Comparison of ENCODE assay signal across 20 cellular contexts in genomic region chr10:43963793-43964425, GRCh38.
DNase-seq lines count a peak whose midpoint lies in the region; ATAC-seq and TF ChIP-seq lines count a peak whose summit lies in the region.
"Had no signal": no experiment of that assay in that cellular context is flagged by ENCODE, and none has a peak within 500 bp of the region (broad histone marks: within the 10 kb centered on the region; RNA-seq: fewer than 3 reads in every experiment).

No MANE protein-coding gene starts in this region.

- no peaks in the 10 kb centered on the region for H3K36me3 ChIP-seq in BLaER1 treated with 17β-estradiol and CSF1 and Interleukin-3, amounts not matched to agents 10 nM and 100 nM
- no peaks in the 10 kb centered on the region for H3K36me3 ChIP-seq in mesenchymal stem cell (ENCODE audit: control insufficient read depth in 1 of 2, insufficient read depth in 2 of 2, low read depth in 1 of 2, low read length in 2 of 2)
- H3K36me3 ChIP-seq in stomach, result no peaks in the 10 kb centered on the region
- H3K36me3 ChIP-seq: MG63 had no signal

- H3K4me3 ChIP-seq in BLaER1 treated with 17β-estradiol and CSF1 and Interleukin-3, amounts not matched to agents 10 nM and 100 nM, result no peak overlapping the region
- H3K4me3 ChIP-seq in mesenchymal stem cell (ENCODE audit: insufficient read depth in 1 of 2, low read depth in 1 of 2, low read length in 2 of 2), result no peak overlapping the region
- H3K4me3 ChIP-seq in stomach, result no peak overlapping the region
- H3K4me3 ChIP-seq: GM23248, MG63, smooth muscle cell had no signal

- no peaks in the 10 kb centered on the region for H3K36me3 Mint-ChIP-seq in activated T-helper 2 cell treated with anti-CD3 and anti-CD28 coated beads, Interferon-gamma antibody, Interleukin-2, Interleukin-4, amounts not matched to agents 10 μg/mL and 5 μg/mL and 100 μg/mL, durations not matched to agents 14 hours and 24 hours and 36 hours (ENCODE audit: low read depth)
- H3K36me3 Mint-ChIP-seq: CD8-positive, alpha-beta T cell; IgD-negative memory B cell; natural killer cell treated with Interleukin-12 subunit alpha and Interleukin-12 subunit beta and Interleukin-15 and Interleukin-18, amount 100 ng/mL, for 72 hours had no signal

- no peak overlapping the region for H3K23ac ChIP-seq in mesenchymal stem cell (ENCODE audit: low read length in 2 of 2)

- H2BK120ac ChIP-seq in mesenchymal stem cell (ENCODE audit: low read depth, low read length), result peak overlapping the region; percentile 51

- peak overlapping the region; percentile 24 to 71 for H2BK12ac ChIP-seq in mesenchymal stem cell (ENCODE audit: low read length in 2 of 2)

- no peaks in the 10 kb centered on the region for H3K9me3 Mint-ChIP-seq in activated T-helper 2 cell treated with anti-CD3 and anti-CD28 coated beads, Interferon-gamma antibody, Interleukin-2, Interleukin-4, amounts not matched to agents 10 μg/mL and 5 μg/mL and 100 μg/mL, durations not matched to agents 14 hours and 24 hours and 36 hours
- H3K9me3 Mint-ChIP-seq: CD8-positive, alpha-beta T cell; natural killer cell treated with Interleukin-12 subunit alpha and Interleukin-12 subunit beta and Interleukin-15 and Interleukin-18, amount 100 ng/mL, for 72 hours had no signal

- intact Hi-C loops in activated T-helper 2 cell treated with anti-CD3 and anti-CD28 coated beads, Interferon-gamma antibody, Interleukin-2, Interleukin-4, amounts not matched to agents 10 μg/mL and 5 μg/mL and 100 μg/mL, durations not matched to agents 14 hours and 24 hours and 36 hours (cut with micrococcal nuclease), result no loop called here
- intact Hi-C loops in stomach (cut with DNase I; ENCODE audit: low total_unique reads), result no loop called here

- peak; percentile 3 for DNase-seq in activated T-helper 2 cell treated with anti-CD3 and anti-CD28 coated beads, Interferon-gamma antibody, Interleukin-2, Interleukin-4, amounts not matched to agents 10 μg/mL and 5 μg/mL and 100 μg/mL, durations not matched to agents 14 hours and 24 hours and 36 hours (ENCODE audit: low spot score)
- DNase-seq in mesenchymal stem cell (peak; percentile 23), stomach (no peak)
- DNase-seq in stimulated activated CD4-positive, alpha-beta T cell treated with anti-CD3 and anti-CD28 coated beads, Interleukin-15, amount 100 ng/mL, for 24 hours, result no peak
- DNase-seq: GM23248, kidney glomerular epithelial cell, MG63, midbrain, NCI-H1694 treated with DMSO at 0.1 percent for 48 hours, NCI-H69 had no signal

- H3K27ac ChIP-seq in BLaER1 treated with 17β-estradiol and CSF1 and Interleukin-3, amounts not matched to agents 10 nM and 100 nM, result no peak overlapping the region
- H3K27ac ChIP-seq in mesenchymal stem cell (ENCODE audit: low read length, poor library complexity, severe bottlenecking), result no peak overlapping the region
- H3K27ac ChIP-seq in stomach, result peak overlapping the region in 3 of 5 donors; percentile 11 to 34 (median 19)
- H3K27ac ChIP-seq: epithelial cell of prostate, GM23248, HL-60 had no signal

- H2BK5ac ChIP-seq in mesenchymal stem cell (ENCODE audit: low read depth, low read length, poor library complexity, severe bottlenecking), result no peak overlapping the region

- peak overlapping the region in 1 of 2 experiments; percentile 2 for H3K14ac ChIP-seq in mesenchymal stem cell (ENCODE audit: low read length in 2 of 2)

- H3K4me3 Mint-ChIP-seq in activated T-helper 2 cell treated with anti-CD3 and anti-CD28 coated beads, Interferon-gamma antibody, Interleukin-2, Interleukin-4, amounts not matched to agents 10 μg/mL and 5 μg/mL and 100 μg/mL, durations not matched to agents 14 hours and 24 hours and 36 hours (ENCODE audit: low read depth), result no peak overlapping the region
- H3K4me3 Mint-ChIP-seq: CD8-positive, alpha-beta T cell; IgD-negative memory B cell; natural killer cell treated with Interleukin-12 subunit alpha and Interleukin-12 subunit beta and Interleukin-15 and Interleukin-18, amount 100 ng/mL, for 72 hours had no signal

- H3K4ac ChIP-seq in mesenchymal stem cell (ENCODE audit: low read depth in 1 of 2, low read length in 2 of 2), result peak overlapping the region in 1 of 2 experiments; percentile 47

- peaks cover 35 to 80% (median 57%) of the 10 kb centered on the region in 11 experiments for H3K27me3 ChIP-seq in BLaER1 treated with 17β-estradiol and CSF1 and Interleukin-3, amounts not matched to agents 10 nM and 100 nM
- H3K27me3 ChIP-seq in mesenchymal stem cell (ENCODE audit: control insufficient read depth in 1 of 2, insufficient read depth in 1 of 2, low read length in 2 of 2), result peaks cover 29 to 63% of the 10 kb centered on the region in 2 experiments
- no peaks in the 10 kb centered on the region for H3K27me3 ChIP-seq in stomach
- H3K27me3 ChIP-seq: MG63 had no signal

- no peak for TF ChIP-seq EP300 in stomach (IDR thresholded peaks at IDR 0.05)

- 89% methylated on average over 10 of the region's 10 CpGs for WGBS in mesenchymal stem cell
- WGBS in stomach, 5 donors, result 73 to 81% (median 77%) methylated on average over 10 of the region's 10 CpGs

- H3K9ac ChIP-seq in BLaER1 treated with 17β-estradiol and CSF1 and Interleukin-3, amounts not matched to agents 10 nM and 100 nM, result no peak overlapping the region
- no peak overlapping the region for H3K9ac ChIP-seq in mesenchymal stem cell (ENCODE audit: low read length)
- H3K9ac ChIP-seq: GM23248 had no signal

- TF ChIP-seq POLR2A in stomach (IDR thresholded peaks at IDR 0.05), result no peak

- peaks cover 3% of the 10 kb centered on the region for H3K4me1 Mint-ChIP-seq in activated T-helper 2 cell treated with anti-CD3 and anti-CD28 coated beads, Interferon-gamma antibody, Interleukin-2, Interleukin-4, amounts not matched to agents 10 μg/mL and 5 μg/mL and 100 μg/mL, durations not matched to agents 14 hours and 24 hours and 36 hours (ENCODE audit: low read depth)

- H3K79me1 ChIP-seq in mesenchymal stem cell (replicated peaks; ENCODE audit: low read length, poor library complexity, severe bottlenecking), result no peaks in the 10 kb centered on the region

- peaks cover 0 to 12% (median 0%) of the 10 kb centered on the region in 11 experiments; a peak in 4 of 22 replicates for H4K20me1 ChIP-seq in BLaER1 treated with 17β-estradiol and CSF1 and Interleukin-3, amounts not matched to agents 10 nM and 100 nM

- no peak overlapping the region for H2AFZ ChIP-seq in mesenchymal stem cell (ENCODE audit: low read depth, low read length)
- H2AFZ ChIP-seq: GM23248 had no signal

- H3K4me2 ChIP-seq in BLaER1 treated with 17β-estradiol and CSF1 and Interleukin-3, amounts not matched to agents 10 nM and 100 nM, result peak overlapping the region; percentile 64 to 90 (median 84)
- no peak overlapping the region for H3K4me2 ChIP-seq in mesenchymal stem cell (ENCODE audit: low read length, poor library complexity, severe bottlenecking)

- H3K4me1 ChIP-seq in BLaER1 treated with 17β-estradiol and CSF1 and Interleukin-3, amounts not matched to agents 10 nM and 100 nM, result peaks cover 26 to 38% (median 34%) of the 10 kb centered on the region in 10 experiments
- peaks cover 11% of the 10 kb centered on the region for H3K4me1 ChIP-seq in mesenchymal stem cell (ENCODE audit: control insufficient read depth, insufficient read depth, low read depth, low read length)
- H3K4me1 ChIP-seq in stomach, result peaks cover 3 to 44% (median 19%) of the 10 kb centered on the region in 4 donors

- H3K27me3 Mint-ChIP-seq in activated T-helper 2 cell treated with anti-CD3 and anti-CD28 coated beads, Interferon-gamma antibody, Interleukin-2, Interleukin-4, amounts not matched to agents 10 μg/mL and 5 μg/mL and 100 μg/mL, durations not matched to agents 14 hours and 24 hours and 36 hours (ENCODE audit: low read depth), result peaks cover 32% of the 10 kb centered on the region

- H4K8ac ChIP-seq in mesenchymal stem cell (ENCODE audit: low read length), result peak overlapping the region; percentile 57

- H3K18ac ChIP-seq in mesenchymal stem cell (ENCODE audit: low read depth in 1 of 2, low read length in 2 of 2), result peak overlapping the region; percentile 24 to 68

- no peaks in the 10 kb centered on the region for H3K9me3 ChIP-seq in BLaER1 treated with 17β-estradiol and CSF1 and Interleukin-3, amounts not matched to agents 10 nM and 100 nM (replicated peaks in 1 of 11)
- H3K9me3 ChIP-seq in mesenchymal stem cell (ENCODE audit: control insufficient read depth, low read length), result no peaks in the 10 kb centered on the region
- no peaks in the 10 kb centered on the region for H3K9me3 ChIP-seq in stomach
- H3K9me3 ChIP-seq: MG63 had no signal

- no peak overlapping the region for H2AK5ac ChIP-seq in mesenchymal stem cell (ENCODE audit: low read length, severe bottlenecking)

- no peak overlapping the region for H2BK15ac ChIP-seq in mesenchymal stem cell (ENCODE audit: low read depth, poor library complexity, severe bottlenecking)

- H3K27ac Mint-ChIP-seq in activated T-helper 2 cell treated with anti-CD3 and anti-CD28 coated beads, Interferon-gamma antibody, Interleukin-2, Interleukin-4, amounts not matched to agents 10 μg/mL and 5 μg/mL and 100 μg/mL, durations not matched to agents 14 hours and 24 hours and 36 hours, result no peak overlapping the region
- H3K27ac Mint-ChIP-seq: CD8-positive, alpha-beta T cell; natural killer cell treated with Interleukin-12 subunit alpha and Interleukin-12 subunit beta and Interleukin-15 and Interleukin-18, amount 100 ng/mL, for 72 hours; progenitor cell of endocrine pancreas had no signal

- TF ChIP-seq CTCF in stomach (IDR thresholded peaks at IDR 0.05), result no peak

- peak overlapping the region; percentile 70 for H4K91ac ChIP-seq in mesenchymal stem cell (ENCODE audit: low read length)

- ATAC-seq in HG02840 (IDR thresholded peaks at IDR 0.05; ENCODE audit: low FRiP score, unreplicated experiment), result no peak
- no peak for ATAC-seq in HG03442 (IDR thresholded peaks at IDR 0.05; ENCODE audit: unreplicated experiment)
- ATAC-seq: CD8-positive, alpha-beta T cell had no signal

Comparison
In these comparisons a context has a peak if more than half of its experiments do, and no peak if none do; other contexts are left out.
1. H3K27ac ChIP-seq: peak in stomach (3 of 5); none in BLaER1 treated with 17β-estradiol and CSF1 and Interleukin-3, amounts not matched to agents 10 nM and 100 nM (0 of 11) and mesenchymal stem cell (single experiment).
2. DNase-seq: peak in activated T-helper 2 cell treated with anti-CD3 and anti-CD28 coated beads, Interferon-gamma antibody, Interleukin-2, Interleukin-4, amounts not matched to agents 10 μg/mL and 5 μg/mL and 100 μg/mL, durations not matched to agents 14 hours and 24 hours and 36 hours (single experiment) and mesenchymal stem cell (single experiment); none in stomach (single experiment) and stimulated activated CD4-positive, alpha-beta T cell treated with anti-CD3 and anti-CD28 coated beads, Interleukin-15, amount 100 ng/mL, for 24 hours (single experiment).